14 cellular contexts compared by ENCODE assay signal in the genomic region with DNA sequence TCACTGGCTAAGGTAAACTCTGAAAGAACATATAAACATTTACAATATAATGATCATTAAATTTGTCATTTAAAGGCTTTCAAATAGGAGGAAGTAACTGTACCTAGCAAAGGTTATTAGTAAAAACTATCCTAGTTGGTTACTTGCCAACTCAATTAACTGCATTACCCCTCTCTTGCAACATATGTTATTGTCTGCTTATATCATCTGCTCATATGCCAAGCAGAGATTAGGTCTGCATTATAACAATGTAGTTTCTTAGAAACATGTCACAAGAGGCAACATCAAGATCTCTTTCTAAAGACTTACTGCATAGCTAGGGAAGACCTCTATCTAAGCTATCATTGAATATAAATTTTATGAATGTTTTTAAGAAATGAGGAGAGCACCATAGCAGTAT.
"Had no signal": no experiment of that assay in that cellular context is flagged by ENCODE, and none has a peak within 500 bp of the region (broad histone marks: within the 10 kb centered on the region; RNA-seq: fewer than 3 reads in every experiment).

No MANE protein-coding gene starts in this region.

- H3K4me3 ChIP-seq: left lung, sigmoid colon, testis had no signal

- H3K4me1 ChIP-seq: left lung, sigmoid colon, testis had no signal

- H3K27ac Mint-ChIP-seq: activated naive CD8-positive, alpha-beta T cell; activated T-helper 1 cell treated with anti-CD3 and anti-CD28 coated beads, Interleukin-12 subunit alpha, Interleukin-12 subunit beta, Interleukin-2, Interleukin-4 antibody, amounts not matched to agents 30 ng/mL and 10 ng/mL and 1 ng/mL, durations not matched to agents 14 hours and 24 hours and 36 hours; nephron progenitor cell; stimulated activated memory B cell treated with anti-CD40 and anti-IgM and Interleukin-4, amounts not matched to agents 10 μg/mL and 1 μg/mL and 100 μg/mL, for 72 hours had no signal

- H3K4me3 Mint-ChIP-seq: activated naive CD8-positive, alpha-beta T cell; activated T-helper 1 cell treated with anti-CD3 and anti-CD28 coated beads, Interleukin-12 subunit alpha, Interleukin-12 subunit beta, Interleukin-2, Interleukin-4 antibody, amounts not matched to agents 30 ng/mL and 10 ng/mL and 1 ng/mL, durations not matched to agents 14 hours and 24 hours and 36 hours; nephron progenitor cell; stimulated activated memory B cell treated with anti-CD40 and anti-IgM and Interleukin-4, amounts not matched to agents 10 μg/mL and 1 μg/mL and 100 μg/mL, for 72 hours had no signal

- DNase-seq: activated CD4-positive, alpha-beta T cell treated with anti-CD3 and anti-CD28 coated beads, Interleukin-2, amount 50 U/mL, for 4 hours; cortex of kidney; effector CD4-positive, alpha-beta T cell; head of caudate nucleus; left lung; mammary epithelial cell; nephron progenitor cell; nucleus accumbens; sigmoid colon; stimulated activated CD4-positive, alpha-beta T cell treated with anti-CD3 and anti-CD28 coated beads, Interleukin-4, amount 100 ng/mL, for 4 hours; testis had no signal

- H3K27me3 Mint-ChIP-seq: stimulated activated memory B cell treated with anti-CD40 and anti-IgM and Interleukin-4, amounts not matched to agents 10 μg/mL and 1 μg/mL and 100 μg/mL, for 72 hours had no signal

- H3K36me3 Mint-ChIP-seq: activated naive CD8-positive, alpha-beta T cell; stimulated activated memory B cell treated with anti-CD40 and anti-IgM and Interleukin-4, amounts not matched to agents 10 μg/mL and 1 μg/mL and 100 μg/mL, for 72 hours had no signal

- H3K27me3 ChIP-seq: left lung, sigmoid colon, testis had no signal

- H3K9me3 Mint-ChIP-seq: activated T-helper 1 cell treated with anti-CD3 and anti-CD28 coated beads, Interleukin-12 subunit alpha, Interleukin-12 subunit beta, Interleukin-2, Interleukin-4 antibody, amounts not matched to agents 30 ng/mL and 10 ng/mL and 1 ng/mL, durations not matched to agents 14 hours and 24 hours and 36 hours; nephron progenitor cell; stimulated activated memory B cell treated with anti-CD40 and anti-IgM and Interleukin-4, amounts not matched to agents 10 μg/mL and 1 μg/mL and 100 μg/mL, for 72 hours had no signal

- ATAC-seq: left lung; stimulated activated memory B cell treated with anti-CD40 and anti-IgM and Interleukin-4, amounts not matched to agents 10 μg/mL and 1 μg/mL and 100 μg/mL, for 72 hours had no signal

- H3K36me3 ChIP-seq: left lung, sigmoid colon had no signal

- H3K27ac ChIP-seq: left lung, sigmoid colon, testis had no signal

- H3K9me3 ChIP-seq: left lung, sigmoid colon, testis had no signal

- H3K4me1 Mint-ChIP-seq: nephron progenitor cell; stimulated activated memory B cell treated with anti-CD40 and anti-IgM and Interleukin-4, amounts not matched to agents 10 μg/mL and 1 μg/mL and 100 μg/mL, for 72 hours had no signal
